ENCODE assay signal across 8 cellular contexts in the genomic region with DNA sequence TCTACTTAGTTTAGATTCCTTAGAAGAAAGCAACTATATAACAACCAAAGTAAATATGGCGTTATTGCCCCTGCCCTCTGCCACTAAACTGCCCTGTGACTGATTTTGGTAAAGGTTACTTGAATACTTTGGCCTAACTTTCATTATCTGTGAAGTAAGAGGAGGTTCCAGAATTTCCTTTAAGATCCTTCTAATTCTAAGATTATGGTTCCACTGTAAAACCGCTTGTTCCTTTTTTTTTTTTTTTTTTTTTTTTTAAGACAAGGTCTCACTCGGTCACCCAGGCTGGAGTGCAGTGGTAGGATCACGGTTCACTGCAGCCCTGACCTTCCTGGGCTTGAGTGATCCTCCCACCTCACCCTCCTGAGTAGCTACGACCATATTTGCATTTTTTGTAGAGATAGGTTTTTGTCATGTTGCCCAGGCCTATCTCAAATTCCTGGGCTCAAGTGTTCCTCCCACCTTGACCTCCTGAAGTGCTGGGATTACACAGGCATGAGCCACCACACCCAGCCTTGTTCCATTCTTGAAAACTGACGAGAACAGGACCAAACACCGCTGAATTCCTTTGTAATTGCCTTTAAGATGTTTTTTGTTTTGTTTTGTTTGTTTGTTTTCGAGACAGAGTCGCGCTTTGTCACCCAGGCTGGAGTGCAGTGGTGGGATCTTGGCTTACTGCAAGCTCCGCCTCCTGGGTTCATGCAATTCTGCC. TPM values are rescaled to one million over a fixed set of nuclear protein-coding genes. Genes with fewer than 3 reads are reported as not detected.
DNase-seq lines count a peak whose midpoint lies in the region; ATAC-seq and TF ChIP-seq lines count a peak whose summit lies in the region.

No MANE protein-coding gene starts in this region.

- no peaks in the 10 kb centered on the region for H3K9me3 ChIP-seq in naive thymus-derived CD4-positive, alpha-beta T cell (ENCODE audit: control insufficient read depth in 2 of 3, low read length in 3 of 3)

- TF ChIP-seq CTCF in activated B cell treated with CpG ODN at 0.5 μM for 24 hours (IDR thresholded peaks at IDR 0.05): no peak

- H3K4me3 ChIP-seq in naive thymus-derived CD4-positive, alpha-beta T cell (ENCODE audit: low read length): no peak overlapping the region

- peak; percentile 82 for ATAC-seq in HG03060 (IDR thresholded peaks at IDR 0.05; ENCODE audit: low read depth, unreplicated experiment)
- peak; percentile 90 for ATAC-seq in activated B cell treated with CpG ODN at 0.5 μM for 24 hours (ENCODE audit: low read depth)
- ATAC-seq in naive thymus-derived CD4-positive, alpha-beta T cell: no peak

- DNase-seq in DMS53 (lab: John Stamatoyannopoulos, UW): peak; percentile 28
- no peak for DNase-seq in DMS53 treated with DMSO at 0.1 percent for 48 hours (lab: John Stamatoyannopoulos, UW; ENCODE audit: unreplicated experiment)
- no peak for DNase-seq in activated B cell treated with CpG ODN at 0.5 μM for 24 hours
- DNase-seq in naive thymus-derived CD4-positive, alpha-beta T cell: no peak
- DNase-seq in NCI-H1436 treated with DMSO at 0.1 percent for 48 hours (lab: John Stamatoyannopoulos, UW): no peak
- DNase-seq in NCI-H1048 (lab: John Stamatoyannopoulos, UW): no peak
- DNase-seq in NCI-H774 (lab: John Stamatoyannopoulos, UW): no peak

- H3K27ac Mint-ChIP-seq in activated B cell treated with CpG ODN at 0.5 μM for 24 hours: peak overlapping the region; percentile 80
- peak overlapping the region in 7 of 9 donors; percentile 10 to 71 (median 38) for H3K27ac Mint-ChIP-seq in naive thymus-derived CD4-positive, alpha-beta T cell

- H3K27me3 Mint-ChIP-seq in activated B cell treated with CpG ODN at 0.5 μM for 24 hours: no peaks in the 10 kb centered on the region
- H3K27me3 Mint-ChIP-seq in naive thymus-derived CD4-positive, alpha-beta T cell: no peaks in the 10 kb centered on the region

- intact Hi-C loops in activated B cell treated with CpG ODN at 0.5 μM for 24 hours (cut with micrococcal nuclease): loop anchor here (10.0 kb wide), 2 partner anchors 216 to 1066 kb away; no protein-coding TSS in a partner anchor
- intact Hi-C loops in naive thymus-derived CD4-positive, alpha-beta T cell (cut with micrococcal nuclease): loop anchor here (10.0 kb wide), 2 partner anchors 96 to 924 kb away; no protein-coding TSS in a partner anchor

- H3K4me1 ChIP-seq in naive thymus-derived CD4-positive, alpha-beta T cell (ENCODE audit: control insufficient read depth in 2 of 2, insufficient read depth in 2 of 2, low read length in 2 of 2): peaks cover 8% of the 10 kb centered on the region in 2 donors

- H3K27me3 ChIP-seq in naive thymus-derived CD4-positive, alpha-beta T cell (ENCODE audit: control insufficient read depth in 2 of 2, insufficient read depth in 2 of 2, low read length in 2 of 2): no peaks in the 10 kb centered on the region

- POLR2A ChIA-PET in activated B cell treated with CpG ODN at 0.5 μM for 24 hours (lab: Charles Lee): interaction anchor here (0.6 to 0.7 kb wide), 3 partner anchors 13 to 501 kb away, joined by 3 read pairs; no protein-coding TSS in a partner anchor
- POLR2A ChIA-PET in naive thymus-derived CD4-positive, alpha-beta T cell (lab: Charles Lee): interaction anchor here (0.6 to 0.9 kb wide), 2 partner anchors 247 to 338 kb away, joined by 3 read pairs; no protein-coding TSS in a partner anchor

- H3K27ac ChIP-seq in naive thymus-derived CD4-positive, alpha-beta T cell (ENCODE audit: low read depth, low read length): no peak overlapping the region

- CTCF ChIA-PET in activated B cell treated with CpG ODN at 0.5 μM for 24 hours (lab: Charles Lee): no interaction called here
- CTCF ChIA-PET in naive thymus-derived CD4-positive, alpha-beta T cell (lab: Charles Lee): no interaction called here

- peak overlapping the region; percentile 58 for H3K4me3 Mint-ChIP-seq in activated B cell treated with CpG ODN at 0.5 μM for 24 hours
- H3K4me3 Mint-ChIP-seq in naive thymus-derived CD4-positive, alpha-beta T cell: peak overlapping the region; percentile 16 to 69 (median 58)

- peaks cover 0 to 29% (median 0%) of the 10 kb centered on the region in 3 experiments for H3K36me3 ChIP-seq in naive thymus-derived CD4-positive, alpha-beta T cell (ENCODE audit: control insufficient read depth in 2 of 3, insufficient read depth in 3 of 3, low read length in 3 of 3)

- H3K4me1 Mint-ChIP-seq in activated B cell treated with CpG ODN at 0.5 μM for 24 hours: peaks cover 44% of the 10 kb centered on the region
- peaks cover 42 to 72% (median 55%) of the 10 kb centered on the region in 7 donors for H3K4me1 Mint-ChIP-seq in naive thymus-derived CD4-positive, alpha-beta T cell

- H3K36me3 Mint-ChIP-seq in activated B cell treated with CpG ODN at 0.5 μM for 24 hours (ENCODE audit: low read depth): peaks cover 49% of the 10 kb centered on the region
- peaks cover 6 to 30% (median 21%) of the 10 kb centered on the region in 5 donors for H3K36me3 Mint-ChIP-seq in naive thymus-derived CD4-positive, alpha-beta T cell

- no peaks in the 10 kb centered on the region for H3K9me3 Mint-ChIP-seq in activated B cell treated with CpG ODN at 0.5 μM for 24 hours
- H3K9me3 Mint-ChIP-seq in naive thymus-derived CD4-positive, alpha-beta T cell: peaks cover 0 to 2% (median 0%) of the 10 kb centered on the region in 11 donors

RNA-seq across cellular contexts. Expression of a gene that starts 7.0 kb away (rescaled TPM):
- 91.9 and 103 TPM in 2 replicates for total RNA-seq in activated B cell treated with CpG ODN at 0.5 μM for 24 hours
- total RNA-seq in naive thymus-derived CD4-positive, alpha-beta T cell: 100 to 1,000 TPM in 2 of 5 experiments, 10 to 100 TPM in 3; 92.7 to 102 (median 98.5) TPM
- polyA plus RNA-seq in naive thymus-derived CD4-positive, alpha-beta T cell: 10 to 100 TPM; 42.8 to 48.4 TPM
